ENCODE assay signal across 8 cellular contexts in genomic region chr4:73620115-73620792, GRCh38. TPM values are rescaled to one million over a fixed set of nuclear protein-coding genes. Genes with fewer than 3 reads are reported as not detected.
A peak's percentile ranks its signal among the peaks of the same experiment; 100 is the strongest.
DNase-seq lines count a peak whose midpoint lies in the region; ATAC-seq and TF ChIP-seq lines count a peak whose summit lies in the region.

A gene with protein sequence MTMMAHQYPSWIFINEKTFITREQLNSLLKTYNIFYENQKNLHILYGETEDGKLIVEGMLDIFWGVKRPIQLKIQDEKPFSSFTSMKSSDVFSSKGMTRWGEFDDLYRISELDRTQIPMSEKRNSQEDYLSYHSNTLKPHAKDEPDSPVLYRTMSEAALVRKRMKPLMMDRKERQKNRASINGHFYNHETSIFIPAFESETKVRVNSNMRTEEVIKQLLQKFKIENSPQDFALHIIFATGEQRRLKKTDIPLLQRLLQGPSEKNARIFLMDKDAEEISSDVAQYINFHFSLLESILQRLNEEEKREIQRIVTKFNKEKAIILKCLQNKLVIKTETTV (minus strand): TSS chr4:73620436. CDS start chr4:73611795, 8,641 bp downstream.

- H4K20me1 ChIP-seq in IMR-90 (ENCODE audit: insufficient read depth, low read length) (no peaks in the 10 kb centered on the region), fibroblast of lung (ENCODE audit: control insufficient read depth, extremely low read depth, insufficient read depth, low read length) (no peaks in the 10 kb centered on the region)

- ATAC-seq in GM18498 (IDR thresholded peaks at IDR 0.05; ENCODE audit: unreplicated experiment) (peak; percentile 95), GM21717 (IDR thresholded peaks at IDR 0.05; ENCODE audit: unreplicated experiment) (peak; percentile 93), IMR-90 (ENCODE audit: low read depth) (no peak), psoas muscle (no peak)

- no peak within 1 kb of the TSS for H3K56ac ChIP-seq in IMR-90 (ENCODE audit: extremely low read depth, insufficient read depth, low read length)

- no peak within 1 kb of the TSS for H2AK5ac ChIP-seq in IMR-90 (ENCODE audit: low read depth, low read length)

- intact Hi-C loops in IMR-90 (cut with micrococcal nuclease) = no loop called here
- intact Hi-C loops in psoas muscle (cut with DNase I) = no loop called here
- intact Hi-C loops in head of caudate nucleus (cut with DNase I) = no loop called here
- intact Hi-C loops in A673 (cut with micrococcal nuclease; ENCODE audit: unreplicated experiment) = no loop called here

- POLR2A ChIA-PET in IMR-90 (lab: Charles Lee; ENCODE audit: unreplicated experiment) = no interaction called here
- POLR2A ChIA-PET in A673 (lab: Charles Lee; ENCODE audit: low non-redundant PET) = no interaction called here

- H3K36me3 ChIP-seq in IMR-90 (ENCODE audit: control insufficient read depth, insufficient read depth, low read length) (no peaks in the 10 kb centered on the region), fibroblast of lung (ENCODE audit: control insufficient read depth, insufficient read depth, low read length) (no peaks in the 10 kb centered on the region), psoas muscle (ENCODE audit: insufficient read depth in 1 of 2, low read depth in 1 of 2) (no peaks in the 10 kb centered on the region), A673 (ENCODE audit: insufficient read depth, low read length, poor library complexity, severe bottlenecking) (no peaks in the 10 kb centered on the region)

- H2BK15ac ChIP-seq in IMR-90 (ENCODE audit: low read depth, low read length) = no peak within 1 kb of the TSS

- no peak within 1 kb of the TSS for H3K4me3 ChIP-seq in IMR-90 (ENCODE audit: insufficient read depth, low read depth, low read length)
- peak within 1 kb of the TSS in 2 of 4 experiments; percentile 5 to 33 for H3K4me3 ChIP-seq in fibroblast of lung (replicated peaks in 1 of 4; ENCODE audit: control extremely low read depth in 1 of 4, insufficient read depth in 1 of 4, low read depth in 3 of 4, low read length in 4 of 4)
- H3K4me3 ChIP-seq in psoas muscle = peak within 1 kb of the TSS; percentile 49
- H3K4me3 ChIP-seq in A673 (ENCODE audit: low read depth, low read length, poor library complexity, severe bottlenecking) = no peak within 1 kb of the TSS

- BruUV-seq in IMR-90 (replicated peaks; lab: Mats Ljungman, UMichigan) (no TSS peak), A673 (replicated peaks; lab: Mats Ljungman, UMichigan) (no TSS peak)

- H3K9ac ChIP-seq in IMR-90 (ENCODE audit: low read depth, low read length) = no peak within 1 kb of the TSS
- no peak within 1 kb of the TSS for H3K9ac ChIP-seq in fibroblast of lung (ENCODE audit: insufficient read depth, low read length)

- H3K14ac ChIP-seq in IMR-90 (replicated peaks; ENCODE audit: low read depth, low read length) = no peak within 1 kb of the TSS

- peak within 1 kb of the TSS; percentile 63 for H3K4me2 ChIP-seq in IMR-90 (ENCODE audit: low read depth, low read length)
- peak within 1 kb of the TSS; percentile 32 for H3K4me2 ChIP-seq in fibroblast of lung (ENCODE audit: extremely low read depth, insufficient read depth, low read length)

- no peaks in the 10 kb centered on the region for H3K9me1 ChIP-seq in IMR-90 (ENCODE audit: insufficient read depth, low read length)

- H2AFZ ChIP-seq in IMR-90 (replicated peaks; ENCODE audit: low read length, poor library complexity) (peak within 1 kb of the TSS; percentile 44), fibroblast of lung (ENCODE audit: low read length) (peak within 1 kb of the TSS; percentile 26)

- 19% methylated on average over 10 of the region's 24 CpGs; no CpG with 5 or more reads in 1 of the 2 experiments for WGBS in IMR-90 (ENCODE audit: extremely low coverage in 2 of 2, insufficient read length in 1 of 2), 2 experiments
- 7 to 8% (median 8%) methylated on average over 24 of the region's 24 CpGs for WGBS in psoas muscle, 3 donors

- no peak within 1 kb of the TSS for H3K18ac ChIP-seq in IMR-90 (ENCODE audit: low read depth, low read length)

- H4K8ac ChIP-seq in IMR-90 (ENCODE audit: low read depth in 2 of 2, low read length in 2 of 2) = no peak within 1 kb of the TSS

- H3K9me3 ChIP-seq in IMR-90 (ENCODE audit: control insufficient read depth, insufficient read depth, low read length) (no peaks in the 10 kb centered on the region), fibroblast of lung (ENCODE audit: control insufficient read depth, insufficient read depth, low read depth, low read length) (no peaks in the 10 kb centered on the region), psoas muscle (no peaks in the 10 kb centered on the region), A673 (ENCODE audit: low read depth, low read length, poor library complexity, severe bottlenecking) (no peaks in the 10 kb centered on the region)

- H2AK9ac ChIP-seq in IMR-90 (replicated peaks; ENCODE audit: low read depth, low read length, poor library complexity) = no peak within 1 kb of the TSS

- no peak for TF ChIP-seq RAD21 in IMR-90 (IDR thresholded peaks at IDR 0.05; ENCODE audit: low read length)

- in situ Hi-C loops in IMR-90 (cut with MboI; ENCODE audit: low sequenced_read_pairs) = no loop called here

- no peak within 1 kb of the TSS for H3K23ac ChIP-seq in IMR-90 (ENCODE audit: low read depth, low read length)

- H2BK120ac ChIP-seq in IMR-90 (ENCODE audit: low read depth, low read length) = no peak within 1 kb of the TSS

- no peak within 1 kb of the TSS for H3K27ac ChIP-seq in IMR-90 (ENCODE audit: insufficient read depth, low read length)
- H3K27ac ChIP-seq in fibroblast of lung (ENCODE audit: insufficient read depth, low read length) = no peak within 1 kb of the TSS
- H3K27ac ChIP-seq in psoas muscle = no peak within 1 kb of the TSS
- H3K27ac ChIP-seq in A673 (ENCODE audit: low read depth, low read length, poor library complexity, severe bottlenecking) = no peak within 1 kb of the TSS

- no peaks in the 10 kb centered on the region for H3K4me1 ChIP-seq in IMR-90 (ENCODE audit: control insufficient read depth, insufficient read depth, low read length)
- no peaks in the 10 kb centered on the region for H3K4me1 ChIP-seq in fibroblast of lung (ENCODE audit: control insufficient read depth, extremely low read depth, insufficient read depth, low read length)
- peaks cover 4% of the 10 kb centered on the region for H3K4me1 ChIP-seq in psoas muscle
- no peaks in the 10 kb centered on the region for H3K4me1 ChIP-seq in A673 (ENCODE audit: insufficient read depth, low read length, poor library complexity, severe bottlenecking)

- no peak for TF ChIP-seq POLR2A in IMR-90 (IDR thresholded peaks at IDR 0.05; ENCODE audit: low read depth, low read length)

- no peak within 1 kb of the TSS for H3K4ac ChIP-seq in IMR-90 (ENCODE audit: low read depth, low read length)

- H2BK20ac ChIP-seq in IMR-90 (ENCODE audit: low read depth, low read length) = no peak within 1 kb of the TSS

- CTCF ChIA-PET in IMR-90 (lab: Yijun Ruan, JAX) = interaction anchor here (0.7 kb wide), 1 partner anchor 606 kb away, joined by 3 read pairs; no protein-coding TSS in a partner anchor
- CTCF ChIA-PET in A673 (lab: Charles Lee) = no interaction called here

- H4K5ac ChIP-seq in IMR-90 (ENCODE audit: low read depth, low read length) = no peak within 1 kb of the TSS

- TF ChIP-seq CTCF in IMR-90 (conservative IDR thresholded peaks at IDR 0.05; ENCODE audit: low read depth, low read length) (no peak), fibroblast of lung (conservative IDR thresholded peaks at IDR 0.05 in 1 of 2, IDR thresholded peaks at IDR 0.05 in 1 of 2; ENCODE audit: low read depth in 1 of 2, low read length in 2 of 2) (no peak), psoas muscle (IDR thresholded peaks at IDR 0.05) (no peak), A673 (conservative IDR thresholded peaks at IDR 0.05; ENCODE audit: low read depth, low read length) (no peak)

- H3K27me3 ChIP-seq in IMR-90 (ENCODE audit: control insufficient read depth, insufficient read depth, low read length) = peaks cover 14% of the 10 kb centered on the region
- H3K27me3 ChIP-seq in fibroblast of lung (ENCODE audit: control insufficient read depth, insufficient read depth, low read length) = peaks cover 4% of the 10 kb centered on the region
- H3K27me3 ChIP-seq in psoas muscle (ENCODE audit: insufficient read depth in 3 of 3, low read length in 2 of 3) = no peaks in the 10 kb centered on the region
- H3K27me3 ChIP-seq in A673 (replicated peaks; ENCODE audit: insufficient read depth, low read depth, low read length, poor library complexity) = no peaks in the 10 kb centered on the region

- dilution Hi-C loops in IMR-90 (cut with HindIII; ENCODE audit: low sequenced_read_pairs, unreplicated experiment) = no loop called here

- no peak within 1 kb of the TSS for H2BK5ac ChIP-seq in IMR-90 (ENCODE audit: low read depth, low read length, poor library complexity, severe bottlenecking)

- H3K79me1 ChIP-seq in IMR-90 (ENCODE audit: low read depth in 1 of 2, low read length in 2 of 2) = no peaks in the 10 kb centered on the region

- no peaks in the 10 kb centered on the region for H3K79me2 ChIP-seq in fibroblast of lung (ENCODE audit: control insufficient read depth, insufficient read depth, low read length)

- DNase-seq in IMR-90 (no peak), T follicular helper cell (ENCODE audit: low read depth) (peak; percentile 2), fibroblast of lung (ENCODE audit: low read depth in 2 of 2) (peak in 1 of 2 donors; percentile 20), psoas muscle (no peak), head of caudate nucleus (no peak), A673 (ENCODE audit: low spot score) (no peak)

- H4K91ac ChIP-seq in IMR-90 (ENCODE audit: insufficient read depth, low read depth, low read length) = no peak within 1 kb of the TSS

TF ChIP-seq in IMR-90, 13 proteins besides CTCF, POLR2A, EP300 and RAD21 (continues in another document):
- TF ChIP-seq FOS (IDR thresholded peaks at IDR 0.05; ENCODE audit: low read depth, low read length) (no peak), MAZ (IDR thresholded peaks at IDR 0.05; ENCODE audit: borderline replicate concordance, low read depth, low read length) (no peak)
- TF ChIP-seq, protein P1, sequence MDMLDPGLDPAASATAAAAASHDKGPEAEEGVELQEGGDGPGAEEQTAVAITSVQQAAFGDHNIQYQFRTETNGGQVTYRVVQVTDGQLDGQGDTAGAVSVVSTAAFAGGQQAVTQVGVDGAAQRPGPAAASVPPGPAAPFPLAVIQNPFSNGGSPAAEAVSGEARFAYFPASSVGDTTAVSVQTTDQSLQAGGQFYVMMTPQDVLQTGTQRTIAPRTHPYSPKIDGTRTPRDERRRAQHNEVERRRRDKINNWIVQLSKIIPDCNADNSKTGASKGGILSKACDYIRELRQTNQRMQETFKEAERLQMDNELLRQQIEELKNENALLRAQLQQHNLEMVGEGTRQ (IDR thresholded peaks at IDR 0.05; ENCODE audit: low read depth, low read length) = no peak

RNA-seq across cellular contexts. Expression of the gene that starts here (rescaled TPM):
- total RNA-seq in IMR-90 (2012; rRNA removed) (not detected in 2 replicates), fibroblast of lung (under 0.01 TPM in 1 of 2 replicates, not detected in the other), psoas muscle (not detected), A673 (2021) (not detected in 2 replicates)
- polyA plus RNA-seq in IMR-90 (2012; rRNA removed) (not detected in 2 replicates), fibroblast of lung (0.01 TPM in 1 of 2 replicates, not detected in the other), psoas muscle (under 1 TPM in 1 of 3 donors, not detected in 2; 0.01 TPM)
- under 0.01 TPM in 1 of 2 replicates, not detected in the other for polyA plus RNA-seq in IMR-90 (2012; cell fraction: cytosol; rRNA removed)
- not detected in 2 replicates for polyA plus RNA-seq in IMR-90 (2012; cell fraction: nucleus; rRNA removed; ENCODE audit: low replicate concordance)
- polyA plus RNA-seq in fibroblast of lung (2012) = 0.03 TPM in 1 of 2 replicates, not detected in the other
- polyA minus RNA-seq in fibroblast of lung (ENCODE audit: low replicate concordance) = not detected in 2 replicates

Comparison
In these comparisons a context has a peak if more than half of its experiments do, and no peak if none do; other contexts are left out.
1. ATAC-seq: peak in GM18498 (single experiment) and GM21717 (single experiment); none in IMR-90 (single experiment) and psoas muscle (0 of 4).